Comparison of ENCODE assay signal across 18 cellular contexts in genomic region chr18:78100189-78100588, GRCh38.
DNase-seq lines count a peak whose midpoint lies in the region; ATAC-seq lines count a peak whose summit lies in the region.
"Had no signal": no experiment of that assay in that cellular context is flagged by ENCODE, and none has a peak within 500 bp of the region (broad histone marks: within the 10 kb centered on the region; RNA-seq: fewer than 3 reads in every experiment).

No MANE protein-coding gene starts in this region.

- no peaks in the 10 kb centered on the region for H3K36me3 ChIP-seq in aorta (ENCODE audit: control insufficient read depth in 1 of 2, insufficient read depth in 2 of 2, low read length in 1 of 2)
- H3K36me3 ChIP-seq: HAP-1 had no signal

- intact Hi-C loops in aorta (cut with DNase I): no loop called here

- H3K27me3 ChIP-seq in aorta (ENCODE audit: control insufficient read depth in 1 of 2, insufficient read depth in 2 of 2, low read length in 1 of 2): no peaks in the 10 kb centered on the region

- no peak overlapping the region for H3K27ac ChIP-seq in aorta (ENCODE audit: low read depth in 1 of 2, low read length in 2 of 2)

- H3K4me1 ChIP-seq in aorta (ENCODE audit: control insufficient read depth in 1 of 2, insufficient read depth in 2 of 2, low read length in 2 of 2): no peaks in the 10 kb centered on the region
- H3K4me1 ChIP-seq: HAP-1 had no signal

- H3K9me3 ChIP-seq in aorta (ENCODE audit: control insufficient read depth, low read length): no peaks in the 10 kb centered on the region
- H3K9me3 ChIP-seq: HAP-1 had no signal

- DNase-seq in SKM-1 treated with dmso at 0.1 percent for 144 hours (lab: John Stamatoyannopoulos, UW; ENCODE audit: unreplicated experiment): peak; percentile 7
- DNase-seq in SKM-1 (lab: John Stamatoyannopoulos, UW; ENCODE audit: unreplicated experiment): no peak
- peak; percentile 27 for DNase-seq in medulla oblongata (ENCODE audit: extremely low spot score)
- no peak for DNase-seq in aorta
- no peak for DNase-seq in NCI-H146 treated with DMSO at 0.1 percent for 48 hours (lab: John Stamatoyannopoulos, UW; ENCODE audit: unreplicated experiment)
- no peak for DNase-seq in germinal center (ENCODE audit: low spot score)
- DNase-seq: 8988T; C1 segment of cervical spinal cord; CD4-positive, CD25-positive, alpha-beta regulatory T cell; CD8-positive, alpha-beta memory T cell; COR-L47; DMS 273 treated with DMSO at 0.1 percent for 48 hours; DMS53; DND-41; EL had no signal

- no peak overlapping the region for H3K4me3 ChIP-seq in aorta (ENCODE audit: low read length in 2 of 2)
- H3K4me3 ChIP-seq: GM12878, HAP-1 had no signal

- 90% methylated on average over 14 of the region's 14 CpGs for WGBS in aorta, 2 donors

- ATAC-seq in esophagus mucosa: peak; percentile 86
- no peak for ATAC-seq in aorta (ENCODE audit: low FRiP score)
- ATAC-seq: GM12878 had no signal

Comparison
In these comparisons a context has a peak if more than half of its experiments do, and no peak if none do; other contexts are left out.
1. DNase-seq: peak in SKM-1 treated with dmso at 0.1 percent for 144 hours (single experiment) and medulla oblongata (single experiment); none in SKM-1 (single experiment), aorta (0 of 2), NCI-H146 treated with DMSO at 0.1 percent for 48 hours (single experiment) and germinal center (single experiment).